In the genomic region with DNA sequence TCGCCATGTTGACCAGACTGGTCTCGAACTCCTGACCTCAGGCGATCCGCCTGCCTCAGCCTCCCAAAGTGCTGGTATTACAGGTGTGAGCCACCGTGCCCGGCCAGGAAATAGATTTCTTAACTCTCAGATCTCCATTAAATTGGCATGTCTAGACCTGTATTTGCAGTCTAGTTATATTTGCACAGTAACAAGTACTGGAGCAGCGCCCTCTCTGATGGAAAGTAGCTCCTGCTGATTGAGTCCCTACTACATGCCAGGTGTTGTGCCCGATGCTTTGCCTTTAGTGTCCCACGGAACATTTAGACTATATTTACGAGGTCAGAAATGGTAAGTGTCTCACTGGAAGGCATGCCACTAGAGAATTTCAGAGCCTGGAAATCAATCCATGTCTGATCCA, we compare ENCODE assay signal across 28 cellular contexts. TPM values are rescaled to one million over a fixed set of nuclear protein-coding genes. Genes with fewer than 3 reads are reported as not detected.
DNase-seq lines count a peak whose midpoint lies in the region; ATAC-seq, FAIRE-seq and TF ChIP-seq lines count a peak whose summit lies in the region.
"Had no signal": no experiment of that assay in that cellular context is flagged by ENCODE, and none has a peak within 500 bp of the region (broad histone marks: within the 10 kb centered on the region; RNA-seq: fewer than 3 reads in every experiment).

No MANE protein-coding gene starts in this region.

- H3K4me1 ChIP-seq in Loucy (ENCODE audit: insufficient read depth, low read length, poor library complexity, severe bottlenecking) (no peaks in the 10 kb centered on the region), K562 (replicated peaks in 1 of 2; ENCODE audit: control insufficient read depth in 2 of 2, insufficient read depth in 2 of 2, low read length in 2 of 2) (no peaks in the 10 kb centered on the region), keratinocyte (ENCODE audit: control insufficient read depth, extremely low read depth, insufficient read depth, low read length) (peaks cover 12% of the 10 kb centered on the region), mucosa of descending colon (ENCODE audit: low read depth) (no peaks in the 10 kb centered on the region)
- H3K4me1 ChIP-seq: ascending aorta, testis had no signal

- no peaks in the 10 kb centered on the region for H3F3A ChIP-seq in Loucy (ENCODE audit: low read depth)

- no peak for TF ChIP-seq POLR2A in K562 (conservative IDR thresholded peaks at IDR 0.05)

- TF ChIP-seq RAD21 in K562 (CRISPR knock-in tag; conservative IDR thresholded peaks at IDR 0.05 in 1 of 2, IDR thresholded peaks at IDR 0.05 in 1 of 2) = no peak

- no peak for TF ChIP-seq EP300 in K562 (IDR thresholded peaks at IDR 0.05; ENCODE audit: low read length)

- no peak for FAIRE-seq in K562 (lab: Jason Lieb, UNC)
- peak; percentile 67 for FAIRE-seq in keratinocyte (lab: Jason Lieb, UNC)
- FAIRE-seq: H1, urothelium cell line had no signal

- H3K4me3 ChIP-seq in Loucy (ENCODE audit: low read length, poor library complexity, severe bottlenecking) = no peak overlapping the region
- H3K4me3 ChIP-seq in K562 = no peak overlapping the region
- H3K4me3 ChIP-seq in keratinocyte (ENCODE audit: control insufficient read depth in 2 of 3, extremely low read depth in 1 of 3, insufficient read depth in 2 of 3, low read depth in 1 of 3, low read length in 3 of 3) = no peak overlapping the region
- no peak overlapping the region for H3K4me3 ChIP-seq in mucosa of descending colon
- H3K4me3 ChIP-seq: ascending aorta, testis had no signal

- dilution Hi-C loops in keratinocyte (cut with MboI; ENCODE audit: extremely low pct_ligation_motif_present, low sequenced_read_pairs) = no loop called here

- H3K9me3 ChIP-seq in Loucy (ENCODE audit: insufficient read depth, low read depth, low read length) = no peaks in the 10 kb centered on the region
- no peaks in the 10 kb centered on the region for H3K9me3 ChIP-seq in K562 (replicated peaks; ENCODE audit: control insufficient read depth, insufficient read depth, low read depth, low read length)
- H3K9me3 ChIP-seq in keratinocyte (ENCODE audit: control insufficient read depth, low read depth, low read length) = no peaks in the 10 kb centered on the region
- H3K9me3 ChIP-seq in mucosa of descending colon = no peaks in the 10 kb centered on the region
- H3K9me3 ChIP-seq: ascending aorta, SK-N-SH, testis had no signal

- CTCF ChIA-PET in K562 (lab: Yijun Ruan, JAX; ENCODE audit: low intra/inter-chr PET ratio) = no interaction called here

- in situ Hi-C loops in K562 (cut with MboI) = no loop called here

- H3K9ac ChIP-seq in Loucy (ENCODE audit: low read depth, low read length, poor library complexity, severe bottlenecking) = no peak overlapping the region
- no peak overlapping the region for H3K9ac ChIP-seq in K562 (ENCODE audit: insufficient read depth in 1 of 2, low read depth in 2 of 2, low read length in 2 of 2)
- no peak overlapping the region for H3K9ac ChIP-seq in keratinocyte (ENCODE audit: control insufficient read depth, extremely low read depth, insufficient read depth, low read length)
- H3K9ac ChIP-seq: SK-N-SH had no signal

- peak; percentile 12; the same call in 1 of the 2 replicates for TF ChIP-seq CTCF in Loucy (conservative IDR thresholded peaks at IDR 0.05; ENCODE audit: low read length)
- 0 out of 6 replicates have a peak, but pooled peaks of 2 of the 3 experiments have one; percentile 9 to 19 for TF ChIP-seq CTCF in K562 (IDR thresholded peaks at IDR 0.05 in 2 of 3, conservative IDR thresholded peaks at IDR 0.05 in 1 of 3; ENCODE audit: insufficient read depth in 2 of 3, low read depth in 1 of 3, low read length in 3 of 3)
- peak; percentile 11 to 52 (median 24) for TF ChIP-seq CTCF in keratinocyte (optimal IDR thresholded peaks at IDR 0.05 in 1 of 3, IDR thresholded peaks at IDR 0.05 in 1 of 3, conservative IDR thresholded peaks at IDR 0.05 in 1 of 3; ENCODE audit: extremely low read depth in 1 of 3, insufficient read depth in 2 of 3, low read length in 3 of 3)
- no peak for TF ChIP-seq CTCF in mucosa of descending colon (IDR thresholded peaks at IDR 0.05)

- H3K9me1 ChIP-seq in K562 (ENCODE audit: control insufficient read depth, insufficient read depth, low read length) (no peaks in the 10 kb centered on the region), keratinocyte (ENCODE audit: control insufficient read depth, extremely low read depth, insufficient read depth, low read length) (no peaks in the 10 kb centered on the region)

- H4K20me1 ChIP-seq in Loucy (ENCODE audit: insufficient read depth, low read length, poor library complexity, severe bottlenecking) = no peaks in the 10 kb centered on the region
- H4K20me1 ChIP-seq in K562 (replicated peaks; ENCODE audit: control insufficient read depth, insufficient read depth, low read length) = no peaks in the 10 kb centered on the region
- H4K20me1 ChIP-seq in keratinocyte (ENCODE audit: control insufficient read depth, extremely low read depth, insufficient read depth, low read length) = no peaks in the 10 kb centered on the region

- H3K4me2 ChIP-seq in Loucy (ENCODE audit: low read depth, low read length, poor library complexity, severe bottlenecking) = no peak overlapping the region
- H3K4me2 ChIP-seq in K562 (ENCODE audit: insufficient read depth, low read length) = no peak overlapping the region
- no peak overlapping the region for H3K4me2 ChIP-seq in keratinocyte (ENCODE audit: control insufficient read depth, extremely low read depth, insufficient read depth, low read depth, low read length)
- H3K4me2 ChIP-seq: SK-N-SH had no signal

- ATAC-seq in K562 (peak; percentile 66; the same call in 2 of the 3 replicates), HG03196 (IDR thresholded peaks at IDR 0.05; ENCODE audit: unreplicated experiment) (no peak), mucosa of descending colon (no peak)
- ATAC-seq: activated CD4-positive, alpha-beta T cell treated with anti-CD3 and anti-CD28 coated beads for 36 hours; naive thymus-derived CD8-positive, alpha-beta T cell; stimulated activated naive CD8-positive, alpha-beta T cell treated with anti-CD3 and anti-CD28 coated beads, Interleukin-15, Interleukin-2, amounts not matched to agents 100 U/mL and 50 U/mL, for 24 hours; T-helper 17 cell had no signal

- H3K79me2 ChIP-seq in Loucy (ENCODE audit: insufficient read depth, low read length) = no peaks in the 10 kb centered on the region
- H3K79me2 ChIP-seq in K562 (ENCODE audit: control insufficient read depth, insufficient read depth, low read length) = no peaks in the 10 kb centered on the region
- H3K79me2 ChIP-seq in keratinocyte (ENCODE audit: control insufficient read depth, insufficient read depth, low read length) = no peaks in the 10 kb centered on the region

- H3K27ac ChIP-seq in K562 (ENCODE audit: extremely low read depth, low read depth, low read length) (no peak overlapping the region), keratinocyte (ENCODE audit: control insufficient read depth, insufficient read depth, low read length) (no peak overlapping the region)
- H3K27ac ChIP-seq: ascending aorta, RWPE1, testis had no signal

- POLR2A ChIA-PET in K562 (lab: Yijun Ruan, JAX) = interaction anchor here (0.5 to 0.7 kb wide), 3 partner anchors 9 to 70 kb away, joined by 3 read pairs; no protein-coding TSS in a partner anchor

- H2AFZ ChIP-seq in Loucy (ENCODE audit: low read length) (no peak overlapping the region), K562 (ENCODE audit: low read depth, low read length) (no peak overlapping the region), keratinocyte (ENCODE audit: control insufficient read depth, low read length) (no peak overlapping the region)

- H3K27me3 ChIP-seq in Loucy (ENCODE audit: insufficient read depth, low read length, poor library complexity, severe bottlenecking) (no peaks in the 10 kb centered on the region), K562 (ENCODE audit: control insufficient read depth in 2 of 2, insufficient read depth in 2 of 2, low read length in 2 of 2) (peaks cover 7 to 21% of the 10 kb centered on the region in 2 experiments; a peak in 4 of 5 replicates), keratinocyte (ENCODE audit: control insufficient read depth, extremely low read depth, insufficient read depth, low read length) (no peaks in the 10 kb centered on the region)
- H3K27me3 ChIP-seq: ascending aorta, testis had no signal

- H3K36me3 ChIP-seq in Loucy (ENCODE audit: insufficient read depth, low read length) (no peaks in the 10 kb centered on the region), K562 (ENCODE audit: control insufficient read depth, insufficient read depth, low read length) (no peaks in the 10 kb centered on the region), keratinocyte (ENCODE audit: control insufficient read depth in 2 of 2, extremely low read depth in 1 of 2, insufficient read depth in 2 of 2, low read length in 2 of 2) (no peaks in the 10 kb centered on the region), mucosa of descending colon (ENCODE audit: low read depth) (no peaks in the 10 kb centered on the region)
- H3K36me3 ChIP-seq: ascending aorta had no signal

- peak; percentile 23 for DNase-seq in NCI-H82 (lab: John Stamatoyannopoulos, UW)
- no peak for DNase-seq in NCI-H82 treated with DMSO at 0.1 percent for 48 hours (lab: John Stamatoyannopoulos, UW; ENCODE audit: unreplicated experiment)
- no peak for DNase-seq in K562 (ENCODE audit: extremely low read depth in 1 of 4, low spot score in 3 of 4)
- no peak for DNase-seq in keratinocyte (ENCODE audit: low read depth, low spot score)
- no peak for DNase-seq in stimulated activated CD8-positive, alpha-beta memory T cell treated with anti-CD3 and anti-CD28 coated beads, Interleukin-4, amount 100 ng/mL, for 48 hours
- no peak for DNase-seq in mucosa of descending colon
- DNase-seq: activated CD4-positive, alpha-beta T cell treated with anti-CD3 and anti-CD28 coated beads for 36 hours; activated CD8-positive, alpha-beta memory T cell treated with anti-CD3 and anti-CD28 coated beads for 24 hours; activated gamma-delta T cell; activated naive CD8-positive, alpha-beta T cell treated with anti-CD3 and anti-CD28 coated beads, Interleukin-2, amount 10 ng/mL, durations not matched to agents 7 days and 5 days; central memory CD4-positive, alpha-beta T cell; dermis blood vessel endothelial cell; glutamatergic neuron; islet precursor cell; naive thymus-derived CD8-positive, alpha-beta T cell; NCI-H1092; NCI-H2029; occipital lobe; SK-N-SH; stimulated activated naive CD8-positive, alpha-beta T cell treated with anti-CD3 and anti-CD28 coated beads, Interleukin-15, Interleukin-2, amounts not matched to agents 100 U/mL and 50 U/mL, for 24 hours; T-helper 17 cell; testis had no signal

- BruUV-seq in K562 (replicated peaks; lab: Mats Ljungman, UMichigan) = no TSS peak

- intact Hi-C loops in K562 (cut with micrococcal nuclease) = no loop called here
- intact Hi-C loops in mucosa of descending colon (cut with DNase I, micrococcal nuclease) = no loop called here

- no peaks in the 10 kb centered on the region for H3K9me2 ChIP-seq in Loucy (replicated peaks; ENCODE audit: low read depth, low read length)
- H3K9me2 ChIP-seq: SK-N-SH had no signal

- 4% methylated on average over 10 of the region's 10 CpGs for whole genome bisulfite sequencing in K562 (ENCODE audit: insufficient coverage, low coverage, missing lambda C conversion rate)

RNA-seq across cellular contexts. Expression of gene TMED9, which starts 15.8 kb away (rescaled TPM):
- total RNA-seq in K562 (2011; cell fraction: chromatin; rRNA removed; ENCODE audit: low replicate concordance) = 151 and 356 TPM in 2 replicates
- 455 and 495 TPM in 2 replicates for total RNA-seq in K562 (2011; cell fraction: nucleolus; rRNA removed)
- 410 and 412 TPM in 2 replicates for total RNA-seq in K562 (2011; cell fraction: nucleoplasm; rRNA removed)
- total RNA-seq in K562 (2014; rRNA removed) (90.0 and 98.0 TPM in 2 replicates), K562 (2014; rRNA removed; fragmentation: Illumina TruSeq; extraction: Trizol) (57.1 and 65.9 TPM in 2 replicates), K562 (2015; rRNA removed; fragmentation: Illumina TruSeq; extraction: Trizol) (72.8 and 73.5 TPM in 2 replicates), K562 (2021) (147 and 173 TPM in 2 replicates), mucosa of descending colon (100 to 1,000 TPM; 105 to 195 (median 126) TPM)
- polyA plus RNA-seq in K562 (2011; rRNA removed) (301 and 375 TPM in 2 replicates), K562 (2014; fragmentation: Illumina TruSeq; extraction: Trizol) (144 and 168 TPM in 2 replicates), K562 (2014; fragmentation: Nextera tagmentation; extraction: Ambion mirVana) (10 to 100 TPM; 43.7 to 53.2 TPM), K562 (2014; rRNA removed) (213 and 235 TPM in 2 replicates), keratinocyte (247 to 341 TPM (median 276 TPM) in 3 replicates)
- 280 and 325 TPM in 2 replicates for polyA plus RNA-seq in K562 (2011; cell fraction: cytosol; rRNA removed)
- polyA plus RNA-seq in K562 (2011; cell fraction: nucleus; rRNA removed) = 112 and 139 TPM in 2 replicates
- 181 and 366 TPM in 2 replicates for polyA plus RNA-seq in K562 (2012)
- 208 and 226 TPM in 2 replicates for polyA minus RNA-seq in K562 (2011; rRNA and poly(A)+ RNA removed)
- 75.1 and 101 TPM in 2 replicates for polyA minus RNA-seq in K562 (2011; cell fraction: cytosol; rRNA and poly(A)+ RNA removed)
- 40.4 and 90.7 TPM in 2 replicates for polyA minus RNA-seq in K562 (2011; cell fraction: nucleus; rRNA and poly(A)+ RNA removed)
- 98.2 TPM for polyA plus RNA-seq in keratinocyte (2011; ENCODE audit: low read depth)
- polyA plus RNA-seq in keratinocyte (2011; cell fraction: cytosol; rRNA removed) = 171 and 186 TPM in 2 replicates
- 366 and 464 TPM in 2 replicates for polyA plus RNA-seq in keratinocyte (2011; cell fraction: nucleus; rRNA removed)
- 218 and 294 TPM in 2 replicates for polyA plus RNA-seq in keratinocyte (2012; ENCODE audit: low replicate concordance)
- 212 to 290 TPM (median 232 TPM) in 3 replicates for polyA minus RNA-seq in keratinocyte
- 147 TPM for polyA minus RNA-seq in keratinocyte (2011; cell fraction: cytosol; rRNA and poly(A)+ RNA removed)
- polyA minus RNA-seq in keratinocyte (2011; cell fraction: nucleus; rRNA and poly(A)+ RNA removed) = 132 and 170 TPM in 2 replicates

RNA-seq across cellular contexts. Expression of gene FAM193B, which starts 21.8 kb away (rescaled TPM):
- total RNA-seq in K562 (2011; cell fraction: chromatin; rRNA removed; ENCODE audit: low replicate concordance) = 296 and 489 TPM in 2 replicates
- total RNA-seq in K562 (2011; cell fraction: nucleolus; rRNA removed) = 300 and 332 TPM in 2 replicates
- total RNA-seq in K562 (2011; cell fraction: nucleoplasm; rRNA removed) = 230 and 273 TPM in 2 replicates
- total RNA-seq in K562 (2014; rRNA removed) = 33.6 and 53.1 TPM in 2 replicates
- 15.2 and 18.0 TPM in 2 replicates for total RNA-seq in K562 (2014; rRNA removed; fragmentation: Illumina TruSeq; extraction: Trizol)
- 31.7 and 37.3 TPM in 2 replicates for total RNA-seq in K562 (2015; rRNA removed; fragmentation: Illumina TruSeq; extraction: Trizol)
- 58.7 and 59.4 TPM in 2 replicates for total RNA-seq in K562 (2021)
- 51.5 and 73.5 TPM in 2 replicates for polyA plus RNA-seq in K562 (2011; rRNA removed)
- 30.7 and 38.5 TPM in 2 replicates for polyA plus RNA-seq in K562 (2011; cell fraction: cytosol; rRNA removed)
- polyA plus RNA-seq in K562 (2011; cell fraction: nucleus; rRNA removed) = 492 and 661 TPM in 2 replicates
- polyA plus RNA-seq in K562 (2012) = 52.7 and 87.6 TPM in 2 replicates
- polyA plus RNA-seq in K562 (2014; fragmentation: Illumina TruSeq; extraction: Trizol) = 44.1 and 45.0 TPM in 2 replicates
- 1 to 10 TPM; 4.4 to 5.0 TPM for polyA plus RNA-seq in K562 (2014; fragmentation: Nextera tagmentation; extraction: Ambion mirVana)
- polyA plus RNA-seq in K562 (2014; rRNA removed) = 73.4 and 76.4 TPM in 2 replicates
- polyA minus RNA-seq in K562 (2011; rRNA and poly(A)+ RNA removed) = 11.0 and 15.0 TPM in 2 replicates
- polyA minus RNA-seq in K562 (2011; cell fraction: cytosol; rRNA and poly(A)+ RNA removed) = 10.5 and 24.3 TPM in 2 replicates
- polyA minus RNA-seq in K562 (2011; cell fraction: nucleus; rRNA and poly(A)+ RNA removed) = 47.3 and 51.4 TPM in 2 replicates
- 21.9 to 43.6 TPM (median 27.5 TPM) in 3 replicates for polyA plus RNA-seq in keratinocyte
- 47.7 TPM for polyA plus RNA-seq in keratinocyte (2011; ENCODE audit: low read depth)
- 9.1 and 13.2 TPM in 2 replicates for polyA plus RNA-seq in keratinocyte (2011; cell fraction: cytosol; rRNA removed)
- 134 and 149 TPM in 2 replicates for polyA plus RNA-seq in keratinocyte (2011; cell fraction: nucleus; rRNA removed)
- 19.0 and 59.8 TPM in 2 replicates for polyA plus RNA-seq in keratinocyte (2012; ENCODE audit: low replicate concordance)
- 17.2 to 33.0 TPM (median 26.8 TPM) in 3 replicates for polyA minus RNA-seq in keratinocyte
- polyA minus RNA-seq in keratinocyte (2011; cell fraction: cytosol; rRNA and poly(A)+ RNA removed) = 31.7 TPM
- polyA minus RNA-seq in keratinocyte (2011; cell fraction: nucleus; rRNA and poly(A)+ RNA removed) = 30.3 and 35.2 TPM in 2 replicates
- total RNA-seq in mucosa of descending colon = 10 to 100 TPM; 57.7 to 83.9 (median 75.2) TPM

RNA-seq across cellular contexts. Expression of gene B4GALT7, which starts 23.8 kb away (rescaled TPM):
- 14.2 and 45.7 TPM in 2 replicates for total RNA-seq in K562 (2011; cell fraction: chromatin; rRNA removed; ENCODE audit: low replicate concordance)
- total RNA-seq in K562 (2011; cell fraction: nucleolus; rRNA removed) = 39.6 and 42.7 TPM in 2 replicates
- total RNA-seq in K562 (2011; cell fraction: nucleoplasm; rRNA removed) = 25.6 and 30.6 TPM in 2 replicates
- total RNA-seq in K562 (2014; rRNA removed) (15.1 and 18.2 TPM in 2 replicates), K562 (2014; rRNA removed; fragmentation: Illumina TruSeq; extraction: Trizol) (2.3 and 4.6 TPM in 2 replicates), K562 (2015; rRNA removed; fragmentation: Illumina TruSeq; extraction: Trizol) (9.1 and 9.7 TPM in 2 replicates), K562 (2021) (17.7 and 18.3 TPM in 2 replicates), mucosa of descending colon (10 to 100 TPM; 19.3 to 21.5 (median 19.4) TPM)
- polyA plus RNA-seq in K562 (2011; rRNA removed) (9.5 and 11.4 TPM in 2 replicates), K562 (2014; fragmentation: Illumina TruSeq; extraction: Trizol) (8.8 and 14.6 TPM in 2 replicates), K562 (2014; fragmentation: Nextera tagmentation; extraction: Ambion mirVana) (under 1 TPM; 0.34 to 0.88 TPM), K562 (2014; rRNA removed) (15.0 and 16.6 TPM in 2 replicates), keratinocyte (15.7 to 34.9 TPM (median 19.6 TPM) in 3 replicates)
- polyA plus RNA-seq in K562 (2011; cell fraction: cytosol; rRNA removed) = 12.4 and 32.8 TPM in 2 replicates
- 18.8 and 34.8 TPM in 2 replicates for polyA plus RNA-seq in K562 (2011; cell fraction: nucleus; rRNA removed)
- 11.7 and 19.4 TPM in 2 replicates for polyA plus RNA-seq in K562 (2012)
- 3.1 and 5.6 TPM in 2 replicates for polyA minus RNA-seq in K562 (2011; rRNA and poly(A)+ RNA removed)
- polyA minus RNA-seq in K562 (2011; cell fraction: cytosol; rRNA and poly(A)+ RNA removed) = 7.4 and 7.8 TPM in 2 replicates
- polyA minus RNA-seq in K562 (2011; cell fraction: nucleus; rRNA and poly(A)+ RNA removed) = 12.8 and 18.5 TPM in 2 replicates
- polyA plus RNA-seq in keratinocyte (2011; ENCODE audit: low read depth) = 5.9 TPM
- polyA plus RNA-seq in keratinocyte (2011; cell fraction: cytosol; rRNA removed) = 12.8 and 31.9 TPM in 2 replicates
- 31.7 and 48.7 TPM in 2 replicates for polyA plus RNA-seq in keratinocyte (2011; cell fraction: nucleus; rRNA removed)
- 13.5 and 22.6 TPM in 2 replicates for polyA plus RNA-seq in keratinocyte (2012; ENCODE audit: low replicate concordance)
- polyA minus RNA-seq in keratinocyte = 14.1 to 28.0 TPM (median 23.3 TPM) in 3 replicates
- polyA minus RNA-seq in keratinocyte (2011; cell fraction: cytosol; rRNA and poly(A)+ RNA removed) = 37.0 TPM
- polyA minus RNA-seq in keratinocyte (2011; cell fraction: nucleus; rRNA and poly(A)+ RNA removed) = 20.7 and 23.7 TPM in 2 replicates

RNA-seq across cellular contexts. Expression of gene DDX41, which starts 59.4 kb away (rescaled TPM):
- 156 and 392 TPM in 2 replicates for total RNA-seq in K562 (2011; cell fraction: chromatin; rRNA removed; ENCODE audit: low replicate concordance)
- total RNA-seq in K562 (2011; cell fraction: nucleolus; rRNA removed) = 235 and 242 TPM in 2 replicates
- total RNA-seq in K562 (2011; cell fraction: nucleoplasm; rRNA removed) = 123 and 170 TPM in 2 replicates
- total RNA-seq in K562 (2014; rRNA removed) (284 and 396 TPM in 2 replicates), K562 (2014; rRNA removed; fragmentation: Illumina TruSeq; extraction: Trizol) (41.4 and 53.7 TPM in 2 replicates), K562 (2015; rRNA removed; fragmentation: Illumina TruSeq; extraction: Trizol) (97.1 and 116 TPM in 2 replicates), K562 (2021) (164 and 167 TPM in 2 replicates), mucosa of descending colon (10 to 100 TPM; 65.3 to 79.2 (median 79.0) TPM)
- polyA plus RNA-seq in K562 (2011; rRNA removed) (138 and 148 TPM in 2 replicates), K562 (2014; fragmentation: Illumina TruSeq; extraction: Trizol) (94.9 and 113 TPM in 2 replicates), K562 (2014; fragmentation: Nextera tagmentation; extraction: Ambion mirVana) (10 to 100 TPM; 38.2 to 60.1 TPM), K562 (2014; rRNA removed) (234 and 236 TPM in 2 replicates), keratinocyte (71.3 to 95.8 TPM (median 81.7 TPM) in 3 replicates)
- polyA plus RNA-seq in K562 (2011; cell fraction: cytosol; rRNA removed) = 199 and 327 TPM in 2 replicates
- 545 and 753 TPM in 2 replicates for polyA plus RNA-seq in K562 (2011; cell fraction: nucleus; rRNA removed)
- 166 and 178 TPM in 2 replicates for polyA plus RNA-seq in K562 (2012)
- polyA minus RNA-seq in K562 (2011; rRNA and poly(A)+ RNA removed) = 143 and 154 TPM in 2 replicates
- 157 and 376 TPM in 2 replicates for polyA minus RNA-seq in K562 (2011; cell fraction: cytosol; rRNA and poly(A)+ RNA removed)
- polyA minus RNA-seq in K562 (2011; cell fraction: nucleus; rRNA and poly(A)+ RNA removed) = 191 and 218 TPM in 2 replicates
- 49.8 TPM for polyA plus RNA-seq in keratinocyte (2011; ENCODE audit: low read depth)
- polyA plus RNA-seq in keratinocyte (2011; cell fraction: cytosol; rRNA removed) = 52.7 and 109 TPM in 2 replicates
- polyA plus RNA-seq in keratinocyte (2011; cell fraction: nucleus; rRNA removed) = 123 and 141 TPM in 2 replicates
- 60.4 and 119 TPM in 2 replicates for polyA plus RNA-seq in keratinocyte (2012; ENCODE audit: low replicate concordance)
- polyA minus RNA-seq in keratinocyte = 72.8 to 95.0 TPM (median 76.2 TPM) in 3 replicates
- 368 TPM for polyA minus RNA-seq in keratinocyte (2011; cell fraction: cytosol; rRNA and poly(A)+ RNA removed)
- polyA minus RNA-seq in keratinocyte (2011; cell fraction: nucleus; rRNA and poly(A)+ RNA removed) = 66.2 and 69.3 TPM in 2 replicates
